Comparison of ENCODE assay signal across 2 cellular contexts in genomic region chr14:30158299-30158698, GRCh38.
TF ChIP-seq lines count a peak whose summit lies in the region.

No MANE protein-coding gene starts in this region.

TF ChIP-seq in IMR-90, 13 proteins besides CTCF, POLR2A, EP300 and RAD21:
- no peak for TF ChIP-seq CEBPB (IDR thresholded peaks at IDR 0.05; ENCODE audit: low read depth, low read length)
- TF ChIP-seq MAFK (IDR thresholded peaks at IDR 0.05; ENCODE audit: low read depth, low read length), result no peak
- TF ChIP-seq NFE2L2 (IDR thresholded peaks at IDR 0.05; ENCODE audit: low read depth, low read length), result no peak
- TF ChIP-seq, protein P1, sequence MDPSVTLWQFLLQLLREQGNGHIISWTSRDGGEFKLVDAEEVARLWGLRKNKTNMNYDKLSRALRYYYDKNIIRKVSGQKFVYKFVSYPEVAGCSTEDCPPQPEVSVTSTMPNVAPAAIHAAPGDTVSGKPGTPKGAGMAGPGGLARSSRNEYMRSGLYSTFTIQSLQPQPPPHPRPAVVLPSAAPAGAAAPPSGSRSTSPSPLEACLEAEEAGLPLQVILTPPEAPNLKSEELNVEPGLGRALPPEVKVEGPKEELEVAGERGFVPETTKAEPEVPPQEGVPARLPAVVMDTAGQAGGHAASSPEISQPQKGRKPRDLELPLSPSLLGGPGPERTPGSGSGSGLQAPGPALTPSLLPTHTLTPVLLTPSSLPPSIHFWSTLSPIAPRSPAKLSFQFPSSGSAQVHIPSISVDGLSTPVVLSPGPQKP (IDR thresholded peaks at IDR 0.05; ENCODE audit: borderline replicate concordance, low read depth, low read length), result no peak
- no peak for TF ChIP-seq MXI1 (IDR thresholded peaks at IDR 0.05; ENCODE audit: borderline replicate concordance, low read depth, low read length)
- TF ChIP-seq CHD1 (IDR thresholded peaks at IDR 0.05; ENCODE audit: low read depth, low read length), result no peak
- no peak for TF ChIP-seq RCOR1 (IDR thresholded peaks at IDR 0.05; ENCODE audit: insufficient replicate concordance, low read length)
- no peak for TF ChIP-seq BHLHE40 (IDR thresholded peaks at IDR 0.05; ENCODE audit: low read depth, low read length)
- TF ChIP-seq SMC3 (IDR thresholded peaks at IDR 0.05; ENCODE audit: low read depth, low read length), result no peak
- TF ChIP-seq RFX5 (IDR thresholded peaks at IDR 0.05; ENCODE audit: low read depth, low read length), result no peak
- TF ChIP-seq, protein P2, sequence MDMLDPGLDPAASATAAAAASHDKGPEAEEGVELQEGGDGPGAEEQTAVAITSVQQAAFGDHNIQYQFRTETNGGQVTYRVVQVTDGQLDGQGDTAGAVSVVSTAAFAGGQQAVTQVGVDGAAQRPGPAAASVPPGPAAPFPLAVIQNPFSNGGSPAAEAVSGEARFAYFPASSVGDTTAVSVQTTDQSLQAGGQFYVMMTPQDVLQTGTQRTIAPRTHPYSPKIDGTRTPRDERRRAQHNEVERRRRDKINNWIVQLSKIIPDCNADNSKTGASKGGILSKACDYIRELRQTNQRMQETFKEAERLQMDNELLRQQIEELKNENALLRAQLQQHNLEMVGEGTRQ (IDR thresholded peaks at IDR 0.05; ENCODE audit: low read depth, low read length), result no peak
TF ChIP-seq in IMR-90: peak in this region for 0.

TF ChIP-seq in WTC11, 78 proteins besides CTCF, POLR2A, EP300 and RAD21:
- TF ChIP-seq, protein P2 (CRISPR knock-in tag; IDR thresholded peaks at IDR 0.05), result peak; percentile 56; the same call in 1 of the 2 replicates
- TF ChIP-seq, protein P3, sequence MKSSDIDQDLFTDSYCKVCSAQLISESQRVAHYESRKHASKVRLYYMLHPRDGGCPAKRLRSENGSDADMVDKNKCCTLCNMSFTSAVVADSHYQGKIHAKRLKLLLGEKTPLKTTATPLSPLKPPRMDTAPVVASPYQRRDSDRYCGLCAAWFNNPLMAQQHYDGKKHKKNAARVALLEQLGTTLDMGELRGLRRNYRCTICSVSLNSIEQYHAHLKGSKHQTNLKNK (CRISPR knock-in tag; IDR thresholded peaks at IDR 0.05), result no peak
- TF ChIP-seq ZNF263 (CRISPR knock-in tag; IDR thresholded peaks at IDR 0.05; ENCODE audit: low read depth) (no peak), RELA (CRISPR knock-in tag; IDR thresholded peaks at IDR 0.05; ENCODE audit: borderline replicate concordance) (no peak)
- TF ChIP-seq, protein P4, sequence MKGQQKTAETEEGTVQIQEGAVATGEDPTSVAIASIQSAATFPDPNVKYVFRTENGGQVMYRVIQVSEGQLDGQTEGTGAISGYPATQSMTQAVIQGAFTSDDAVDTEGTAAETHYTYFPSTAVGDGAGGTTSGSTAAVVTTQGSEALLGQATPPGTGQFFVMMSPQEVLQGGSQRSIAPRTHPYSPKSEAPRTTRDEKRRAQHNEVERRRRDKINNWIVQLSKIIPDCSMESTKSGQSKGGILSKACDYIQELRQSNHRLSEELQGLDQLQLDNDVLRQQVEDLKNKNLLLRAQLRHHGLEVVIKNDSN (CRISPR knock-in tag; IDR thresholded peaks at IDR 0.05), result peak; percentile 62; the same call in 1 of the 2 replicates
